In genomic region chr10:17891435-17891834, GRCh38 we compare ENCODE assay signal across 25 cellular contexts.
DNase-seq lines count a peak whose midpoint lies in the region; FAIRE-seq and TF ChIP-seq lines count a peak whose summit lies in the region.
"Had no signal": no experiment of that assay in that cellular context is flagged by ENCODE, and none has a peak within 500 bp of the region (broad histone marks: within the 10 kb centered on the region; RNA-seq: fewer than 3 reads in every experiment).

No MANE protein-coding gene starts in this region.

- peak; percentile 7 for DNase-seq in LNCaP clone FGC (ENCODE audit: low read depth)
- DNase-seq in NCI-H748 (lab: John Stamatoyannopoulos, UW; ENCODE audit: unreplicated experiment) = peak; percentile 90
- no peak for DNase-seq in type B pancreatic cell (ENCODE audit: extremely low spot score, unreplicated experiment)
- no peak for DNase-seq in stimulated activated naive CD4-positive, alpha-beta T cell treated with Interleukin-2 at 50 U/mL for 16 hours (lab: John Stamatoyannopoulos, UW)
- no peak for DNase-seq in colonic mucosa
- no peak for DNase-seq in NCI-H2227 (lab: John Stamatoyannopoulos, UW; ENCODE audit: unreplicated experiment)
- DNase-seq: C1 segment of cervical spinal cord; CD4-positive, alpha-beta memory T cell; COR-L47; DMS79 treated with DMSO at 0.1 percent for 48 hours; GF-D8; GOT3; HCEC 1CT; IMR-90; NCI-H1048; NCI-H1417; NCI-H1694; NCI-H2029 treated with DMSO at 0.1 percent for 48 hours; NCI-H226; NCI-H510A treated with DMSO at 0.1 percent for 48 hours; SIG-M5 had no signal

- H3K4me1 Mint-ChIP-seq in type B pancreatic cell (ENCODE audit: unreplicated experiment) = no peaks in the 10 kb centered on the region

- no peak overlapping the region for H3K9ac ChIP-seq in colonic mucosa (ENCODE audit: low read depth in 2 of 2, low read length in 2 of 2)
- H3K9ac ChIP-seq: KMS-11 had no signal

- no peaks in the 10 kb centered on the region for H3K9me3 ChIP-seq in colonic mucosa

- intact Hi-C loops in colonic mucosa (cut with DNase I) = no loop called here

- no peaks in the 10 kb centered on the region for H3K4me1 ChIP-seq in colonic mucosa

- H3K4me3 ChIP-seq in LNCaP clone FGC (ENCODE audit: low read depth, low read length) = no peak overlapping the region
- no peak overlapping the region for H3K4me3 ChIP-seq in colonic mucosa
- H3K4me3 ChIP-seq: SK-N-MC had no signal

- H3K27ac Mint-ChIP-seq in type B pancreatic cell = no peak overlapping the region
- H3K27ac Mint-ChIP-seq: CD4-positive, alpha-beta memory T cell had no signal

- peak; percentile 86 for FAIRE-seq in islet of Langerhans (lab: Jason Lieb, UNC)
- FAIRE-seq: GM12891 had no signal

- peak overlapping the region; percentile 32 for H3K4me3 Mint-ChIP-seq in type B pancreatic cell
- H3K4me3 Mint-ChIP-seq: CD4-positive, alpha-beta memory T cell had no signal

- H3K36me3 ChIP-seq in colonic mucosa = no peaks in the 10 kb centered on the region

- no peaks in the 10 kb centered on the region for H3K27me3 ChIP-seq in colonic mucosa

- TF ChIP-seq CTCF in LNCaP clone FGC (IDR thresholded peaks at IDR 0.05; ENCODE audit: control insufficient read depth, extremely low read depth, insufficient read depth) = no peak
- TF ChIP-seq CTCF in type B pancreatic cell (conservative IDR thresholded peaks at IDR 0.05) = no peak
- no peak for TF ChIP-seq CTCF in colonic mucosa (IDR thresholded peaks at IDR 0.05)

- H3K27ac ChIP-seq in colonic mucosa = no peak overlapping the region
- H3K27ac ChIP-seq: KMS-11, SK-N-MC had no signal

- peaks cover 4% of the 10 kb centered on the region for H3K27me3 Mint-ChIP-seq in type B pancreatic cell

- H3K9me3 Mint-ChIP-seq in type B pancreatic cell = no peaks in the 10 kb centered on the region

- no peaks in the 10 kb centered on the region for H3K36me3 Mint-ChIP-seq in type B pancreatic cell
- H3K36me3 Mint-ChIP-seq: CD4-positive, alpha-beta memory T cell had no signal

Comparison
In these comparisons a context has a peak if more than half of its experiments do, and no peak if none do; other contexts are left out.
1. DNase-seq: peak in LNCaP clone FGC (single experiment) and NCI-H748 (single experiment); none in type B pancreatic cell (single experiment), stimulated activated naive CD4-positive, alpha-beta T cell treated with Interleukin-2 at 50 U/mL for 16 hours (single experiment), colonic mucosa (single experiment) and NCI-H2227 (single experiment).